Comparison of ENCODE assay signal across 22 cellular contexts in genomic region chr12:66751432-66752113, GRCh38.
DNase-seq lines count a peak whose midpoint lies in the region; ATAC-seq and TF ChIP-seq lines count a peak whose summit lies in the region.
"Had no signal": no experiment of that assay in that cellular context is flagged by ENCODE, and none has a peak within 500 bp of the region (broad histone marks: within the 10 kb centered on the region; RNA-seq: fewer than 3 reads in every experiment).

No MANE protein-coding gene starts in this region.

- TF ChIP-seq CTCF in HEK293 (tag by site-specific recombination; IDR thresholded peaks at IDR 0.05) (no peak), heart left ventricle (IDR thresholded peaks at IDR 0.05) (no peak)

- H3K36me3 ChIP-seq in HEK293 (ENCODE audit: control insufficient read depth in 2 of 2, insufficient read depth in 1 of 2, low read length in 2 of 2) = no peaks in the 10 kb centered on the region
- no peaks in the 10 kb centered on the region for H3K36me3 ChIP-seq in heart left ventricle
- H3K36me3 ChIP-seq: BLaER1 had no signal

- CTCF ChIA-PET in HEK293 (lab: Yijun Ruan, JAX) = interaction anchor here (0.5 to 2.0 kb wide), 3 partner anchors 9 to 313 kb away, joined by 3 to 5 read pairs (median 3); no protein-coding TSS in a partner anchor

- H3K9me3 ChIP-seq in HEK293 (ENCODE audit: control insufficient read depth, insufficient read depth, low read depth, low read length) (no peaks in the 10 kb centered on the region), heart left ventricle (no peaks in the 10 kb centered on the region)
- H3K9me3 ChIP-seq: SK-N-SH had no signal

- in situ Hi-C loops in Caki2 (cut with HindIII; ENCODE audit: low pct_unique_long_range_greater_than_20kb, low sequenced_read_pairs) = no loop called here

- no peak for TF ChIP-seq POLR2A in heart left ventricle (IDR thresholded peaks at IDR 0.05)

- H3K27ac ChIP-seq in HEK293 (ENCODE audit: extremely low read depth, low read depth, low read length) = no peak overlapping the region; the same call in 1 of the 2 replicates
- H3K27ac ChIP-seq in heart left ventricle = no peak overlapping the region
- H3K27ac ChIP-seq: BLaER1 had no signal

- ATAC-seq in GM21786 (IDR thresholded peaks at IDR 0.05; ENCODE audit: unreplicated experiment) (no peak), heart left ventricle (no peak)

- intact Hi-C loops in heart left ventricle (cut with DNase I) = no loop called here

- H3K4me1 ChIP-seq in HEK293 (ENCODE audit: control insufficient read depth, insufficient read depth, low read length) = peaks cover 36% of the 10 kb centered on the region
- H3K4me1 ChIP-seq in heart left ventricle = no peaks in the 10 kb centered on the region

- peaks cover 0 to 11% (median 0%) of the 10 kb centered on the region in 9 donors for H3K27me3 ChIP-seq in heart left ventricle
- H3K27me3 ChIP-seq: BLaER1 had no signal

- WGBS in heart left ventricle, 4 donors = 50 to 73% (median 66%) methylated on average over 1 of the region's 1 CpG

- H3K4me3 ChIP-seq in HEK293 (ENCODE audit: low read depth, low read length) (no peak overlapping the region), heart left ventricle (no peak overlapping the region)
- H3K4me3 ChIP-seq: BLaER1 had no signal

- POLR2A ChIA-PET in HEK293 (lab: Yijun Ruan, JAX) = no interaction called here

- peak; percentile 58 for DNase-seq in Caki2 (ENCODE audit: low read depth)
- DNase-seq in astrocyte of the hippocampus (ENCODE audit: low read depth, low spot score) = peak; percentile 23
- DNase-seq in kidney glomerular epithelial cell (lab: John Stamatoyannopoulos, UW) = peak; percentile 15
- no peak for DNase-seq in hippocampal formation (lab: John Stamatoyannopoulos, UW)
- DNase-seq in heart left ventricle = no peak
- DNase-seq: CD4-positive, CD25-positive, alpha-beta regulatory T cell; DMS79; GF-D8; H7; HFFc6; KG1; NCI-H1092; NCI-H1417 treated with DMSO at 0.1 percent for 48 hours; NCI-H1694 treated with DMSO at 0.1 percent for 48 hours; NCI-H2081; NCI-H2227 treated with DMSO at 0.1 percent for 48 hours; NCI-H526 treated with DMSO at 0.1 percent for 48 hours; SK-N-SH; SW 1271 had no signal

TF ChIP-seq in HEK293, 187 proteins besides CTCF, POLR2A, EP300 and RAD21 (continues in another document):
- TF ChIP-seq ZNF132 (tag by site-specific recombination; IDR thresholded peaks at IDR 0.05; ENCODE audit: borderline replicate concordance) (no peak), FEZF1 (tag by site-specific recombination; IDR thresholded peaks at IDR 0.05) (peak; percentile 83), ZNF239 (tag by site-specific recombination; IDR thresholded peaks at IDR 0.05) (0 out of 2 replicates have a peak, but pooled peaks have one; percentile 63), ZNF513 (tag by site-specific recombination; IDR thresholded peaks at IDR 0.05) (0 out of 2 replicates have a peak, but pooled peaks have one; percentile 15), ZBTB44 (tag by site-specific recombination; IDR thresholded peaks at IDR 0.05) (peak; percentile 73), OVOL3 (tag by site-specific recombination; IDR thresholded peaks at IDR 0.05) (peak; percentile 81; the same call in 1 of the 2 replicates), ZNF114 (tag by site-specific recombination; IDR thresholded peaks at IDR 0.05) (no peak), ZNF10 (tag by site-specific recombination; IDR thresholded peaks at IDR 0.05) (peak; percentile 57; the same call in 1 of the 2 replicates), ZFP69B (tag by site-specific recombination; IDR thresholded peaks at IDR 0.05) (0 out of 2 replicates have a peak, but pooled peaks have one; percentile 33), ZSCAN23 (tag by site-specific recombination; IDR thresholded peaks at IDR 0.05) (peak; percentile 70; the same call in 1 of the 2 replicates), KLF16 (tag by site-specific recombination; IDR thresholded peaks at IDR 0.05) (peak; percentile 57; the same call in 1 of the 2 replicates), ZSCAN18 (tag by site-specific recombination; IDR thresholded peaks at IDR 0.05) (no peak), OSR2 (tag by site-specific recombination; IDR thresholded peaks at IDR 0.05) (peak; percentile 89), ZNF138 (tag by site-specific recombination; IDR thresholded peaks at IDR 0.05; ENCODE audit: borderline replicate concordance) (no peak), INSM2 (tag by site-specific recombination; IDR thresholded peaks at IDR 0.05) (peak; percentile 90), PRDM6 (tag by site-specific recombination; IDR thresholded peaks at IDR 0.05) (peak; percentile 89)

Comparison
In these comparisons a context has a peak if more than half of its experiments do, and no peak if none do; other contexts are left out.
1. DNase-seq: peak in Caki2 (single experiment), astrocyte of the hippocampus (single experiment) and kidney glomerular epithelial cell (single experiment); none in hippocampal formation (0 of 2) and heart left ventricle (0 of 5).